ENCODE assay signal across 17 cellular contexts in genomic region chr11:118098996-118099837, GRCh38. TPM values are rescaled to one million over a fixed set of nuclear protein-coding genes. Genes with fewer than 3 reads are reported as not detected.
DNase-seq lines count a peak whose midpoint lies in the region; ATAC-seq and TF ChIP-seq lines count a peak whose summit lies in the region.
"Had no signal": no experiment of that assay in that cellular context is flagged by ENCODE, and none has a peak within 500 bp of the region (broad histone marks: within the 10 kb centered on the region; RNA-seq: fewer than 3 reads in every experiment).

No MANE protein-coding gene starts in this region.

- H3K36me3 Mint-ChIP-seq in brain = no peaks in the 10 kb centered on the region

- H3K36me3 ChIP-seq in H7 (replicated peaks; ENCODE audit: control insufficient read depth, insufficient read depth, low read length) = no peaks in the 10 kb centered on the region
- no peaks in the 10 kb centered on the region for H3K36me3 ChIP-seq in neuronal stem cell (replicated peaks in 1 of 2; ENCODE audit: control insufficient read depth in 2 of 2, insufficient read depth in 2 of 2, low read length in 2 of 2)
- H3K36me3 ChIP-seq: BLaER1 treated with 17β-estradiol and CSF1 and Interleukin-3, amounts not matched to agents 10 nM and 100 nM had no signal

- H3K27me3 Mint-ChIP-seq in brain = no peaks in the 10 kb centered on the region

- no peak overlapping the region for H2BK120ac ChIP-seq in neuronal stem cell (ENCODE audit: low read depth, low read length)

- in situ Hi-C loops in ACHN (cut with HindIII; ENCODE audit: low pct_ligation_motif_present, low pct_unique_long_range_greater_than_20kb, low sequenced_read_pairs) = no loop called here

- H4K91ac ChIP-seq in neuronal stem cell (ENCODE audit: low read depth, low read length, poor library complexity) = no peak overlapping the region

- peaks cover 0 to 2% (median 0%) of the 10 kb centered on the region in 5 experiments for H3K9me3 Mint-ChIP-seq in brain

- no peak for TF ChIP-seq CTCF in brain (conservative IDR thresholded peaks at IDR 0.05)

- H3K14ac ChIP-seq in neuronal stem cell (ENCODE audit: low read length) = peak overlapping the region; percentile 5

- no peaks in the 10 kb centered on the region for H3K9me3 ChIP-seq in neuronal stem cell (replicated peaks in 1 of 2; ENCODE audit: control insufficient read depth in 2 of 2, insufficient read depth in 1 of 2, low read depth in 1 of 2, low read length in 2 of 2)
- H3K9me3 ChIP-seq: BLaER1 treated with 17β-estradiol and CSF1 and Interleukin-3, amounts not matched to agents 10 nM and 100 nM had no signal

- DNase-seq in H7 (peak; percentile 67), NCI-H187 treated with DMSO at 0.1 percent for 48 hours (lab: John Stamatoyannopoulos, UW) (peak; percentile 33), neuronal stem cell (ENCODE audit: low spot score) (no peak), HT-29 (ENCODE audit: low spot score) (no peak), NOMO-1 treated with DMSO at 0.1 percent for 48 hours (lab: John Stamatoyannopoulos, UW; ENCODE audit: unreplicated experiment) (no peak), ACHN (no peak)
- DNase-seq: activated CD8-positive, alpha-beta memory T cell treated with anti-CD3 and anti-CD28 coated beads for 24 hours; central memory CD4-positive, alpha-beta T cell; NCI-H526 treated with DMSO at 0.1 percent for 48 hours; RPMI8226; stimulated activated naive CD4-positive, alpha-beta T cell treated with Interleukin-2 at 50 U/mL for 16 hours had no signal

- H2BK5ac ChIP-seq in neuronal stem cell (ENCODE audit: low read length) = no peak overlapping the region

- ATAC-seq in SK-N-SH treated with all-trans-retinoic acid at 6 μM for 48 hours = no peak
- ATAC-seq: left lobe of liver had no signal

- no peak overlapping the region for H2BK15ac ChIP-seq in neuronal stem cell (ENCODE audit: low read length)

- peak overlapping the region; percentile 76 for H2BK12ac ChIP-seq in neuronal stem cell (ENCODE audit: low read length)

- H2AK5ac ChIP-seq in neuronal stem cell (ENCODE audit: low read depth, low read length) = peak overlapping the region; percentile 40

- H3K18ac ChIP-seq in neuronal stem cell (ENCODE audit: low read length) = peak overlapping the region; percentile 1

- no peak overlapping the region for H3K27ac ChIP-seq in neuronal stem cell (replicated peaks; ENCODE audit: low read length)
- H3K27ac ChIP-seq: BLaER1 treated with 17β-estradiol and CSF1 and Interleukin-3, amounts not matched to agents 10 nM and 100 nM; VCaP had no signal

- H3K27me3 ChIP-seq in H7 (ENCODE audit: control insufficient read depth, insufficient read depth, low read length) (no peaks in the 10 kb centered on the region), neuronal stem cell (ENCODE audit: control insufficient read depth in 3 of 3, insufficient read depth in 3 of 3, low read depth in 1 of 3, low read length in 3 of 3) (peaks cover 0 to 32% (median 0%) of the 10 kb centered on the region in 3 experiments)
- H3K27me3 ChIP-seq: BLaER1 treated with 17β-estradiol and CSF1 and Interleukin-3, amounts not matched to agents 10 nM and 100 nM had no signal

- no peaks in the 10 kb centered on the region for H3K79me1 ChIP-seq in neuronal stem cell (ENCODE audit: low read depth, low read length)

- no peak overlapping the region for H3K4me2 ChIP-seq in neuronal stem cell (ENCODE audit: insufficient read depth, low read length, poor library complexity, severe bottlenecking)
- H3K4me2 ChIP-seq: BLaER1 treated with 17β-estradiol and CSF1 and Interleukin-3, amounts not matched to agents 10 nM and 100 nM had no signal

- H3K4me1 Mint-ChIP-seq in brain = peaks cover 22% of the 10 kb centered on the region

- H3K4ac ChIP-seq in neuronal stem cell (ENCODE audit: low read length) = no peak overlapping the region

- H3K9ac ChIP-seq in neuronal stem cell (ENCODE audit: low read depth, low read length, poor library complexity) = no peak overlapping the region
- H3K9ac ChIP-seq: BLaER1 treated with 17β-estradiol and CSF1 and Interleukin-3, amounts not matched to agents 10 nM and 100 nM had no signal

- H3K27ac Mint-ChIP-seq in brain = peak overlapping the region in 4 of 5 experiments; percentile 7 to 56 (median 36)

- no peak overlapping the region for H3K23ac ChIP-seq in neuronal stem cell (ENCODE audit: low read depth, low read length, poor library complexity)

- no peak overlapping the region for H2AFZ ChIP-seq in neuronal stem cell (ENCODE audit: low read length)

- no peak overlapping the region for H3K4me3 ChIP-seq in H7 (ENCODE audit: insufficient read depth, low read depth, low read length)
- no peak overlapping the region for H3K4me3 ChIP-seq in neuronal stem cell (ENCODE audit: low read length in 2 of 2)
- H3K4me3 ChIP-seq: BLaER1 treated with 17β-estradiol and CSF1 and Interleukin-3, amounts not matched to agents 10 nM and 100 nM had no signal

- no CpG with 5 or more reads among the region's 11 CpGs for WGBS in neuronal stem cell (ENCODE audit: extremely low coverage in 2 of 2, insufficient read length in 2 of 2, insufficient replicate concordance in 1 of 2), 2 donors

- peaks cover 0 to 11% of the 10 kb centered on the region in 2 donors for H3K4me1 ChIP-seq in neuronal stem cell (ENCODE audit: control insufficient read depth in 2 of 2, insufficient read depth in 1 of 2, low read depth in 1 of 2, low read length in 2 of 2)

- no peak overlapping the region for H4K8ac ChIP-seq in neuronal stem cell (ENCODE audit: low read depth, low read length)

- H3K4me3 Mint-ChIP-seq in brain = no peak overlapping the region

TF ChIP-seq in SK-N-SH treated with all-trans-retinoic acid at 6 μM for 48 hours, 23 proteins besides CTCF, POLR2A, EP300 and RAD21 (continues in another document):
- TF ChIP-seq SNAI2 (CRISPR knock-in tag; IDR thresholded peaks at IDR 0.05) (no peak), ZNF565 (CRISPR knock-in tag; conservative IDR thresholded peaks at IDR 0.05; ENCODE audit: low read depth) (no peak), ZNF70 (CRISPR knock-in tag; IDR thresholded peaks at IDR 0.05) (no peak), ZNF8 (CRISPR knock-in tag; IDR thresholded peaks at IDR 0.05) (no peak), ZC3H10 (CRISPR knock-in tag; IDR thresholded peaks at IDR 0.05) (no peak), ESRRG (CRISPR knock-in tag; IDR thresholded peaks at IDR 0.05) (no peak), BACH2 (CRISPR knock-in tag; IDR thresholded peaks at IDR 0.05; ENCODE audit: borderline replicate concordance) (no peak), ZFP30 (CRISPR knock-in tag; IDR thresholded peaks at IDR 0.05) (no peak), CSDC2 (CRISPR knock-in tag; IDR thresholded peaks at IDR 0.05) (no peak), TSHZ2 (CRISPR knock-in tag; IDR thresholded peaks at IDR 0.05) (no peak), CREB5 (CRISPR knock-in tag; IDR thresholded peaks at IDR 0.05; ENCODE audit: low read depth) (no peak), PPARA (CRISPR knock-in tag; IDR thresholded peaks at IDR 0.05; ENCODE audit: borderline replicate concordance) (no peak), OSR1 (CRISPR knock-in tag; IDR thresholded peaks at IDR 0.05) (no peak)

RNA-seq across cellular contexts. Expression of gene SMIM35, which starts 12.5 kb away (rescaled TPM):
- not detected in 2 replicates for total RNA-seq in H7 (2014; rRNA removed; shearing (Covaris generic))
- 1.1 TPM for polyA plus RNA-seq in brain (ENCODE audit: insufficient read depth, low read depth, low replicate concordance)
- not detected for polyA plus RNA-seq in neuronal stem cell (2013, experiment 1 of 2)
- polyA plus RNA-seq in neuronal stem cell (2013, experiment 2 of 2) = not detected
- total RNA-seq in HT-29 (2014; rRNA removed; shearing (Covaris generic)) = not detected in 2 replicates
- total RNA-seq: myocyte had no signal

RNA-seq across cellular contexts. Expression of gene TMPRSS4, which starts 22.3 kb away (rescaled TPM):
- total RNA-seq in H7 (2014; rRNA removed; shearing (Covaris generic)) = 0.38 TPM in 1 of 2 replicates, not detected in the other
- polyA plus RNA-seq in brain (ENCODE audit: insufficient read depth, low read depth, low replicate concordance) = 0.51 TPM
- polyA plus RNA-seq in neuronal stem cell (2013, experiment 1 of 2) = not detected
- not detected for polyA plus RNA-seq in neuronal stem cell (2013, experiment 2 of 2)
- total RNA-seq in HT-29 (2014; rRNA removed; shearing (Covaris generic)) = 152 and 157 TPM in 2 replicates
- total RNA-seq: left lobe of liver, myocyte had no signal

RNA-seq across cellular contexts. Expression of gene SCN4B, which starts 53.4 kb away (rescaled TPM):
- 0.74 and 1.0 TPM in 2 replicates for total RNA-seq in H7 (2014; rRNA removed; shearing (Covaris generic))
- polyA plus RNA-seq in brain (ENCODE audit: insufficient read depth, low read depth, low replicate concordance) = 9.7 TPM
- 1.0 TPM for polyA plus RNA-seq in neuronal stem cell (2013, experiment 1 of 2)
- 0.97 TPM for polyA plus RNA-seq in neuronal stem cell (2013, experiment 2 of 2)
- not detected in 2 replicates for total RNA-seq in HT-29 (2014; rRNA removed; shearing (Covaris generic))
- total RNA-seq: myocyte had no signal

Comparison
In these comparisons a context has a peak if more than half of its experiments do, and no peak if none do; other contexts are left out.
1. DNase-seq: peak in H7 (single experiment) and NCI-H187 treated with DMSO at 0.1 percent for 48 hours (single experiment); none in neuronal stem cell (single experiment), HT-29 (single experiment), NOMO-1 treated with DMSO at 0.1 percent for 48 hours (single experiment) and ACHN (single experiment).
2. RNA of gene TMPRSS4, which starts 22.3 kb away (total RNA-seq): 152 to 157 TPM in HT-29; 0.38 TPM in H7; every median in the first group is over 100 times any median in the second.